8 cellular contexts compared by ENCODE assay signal in the genomic region with DNA sequence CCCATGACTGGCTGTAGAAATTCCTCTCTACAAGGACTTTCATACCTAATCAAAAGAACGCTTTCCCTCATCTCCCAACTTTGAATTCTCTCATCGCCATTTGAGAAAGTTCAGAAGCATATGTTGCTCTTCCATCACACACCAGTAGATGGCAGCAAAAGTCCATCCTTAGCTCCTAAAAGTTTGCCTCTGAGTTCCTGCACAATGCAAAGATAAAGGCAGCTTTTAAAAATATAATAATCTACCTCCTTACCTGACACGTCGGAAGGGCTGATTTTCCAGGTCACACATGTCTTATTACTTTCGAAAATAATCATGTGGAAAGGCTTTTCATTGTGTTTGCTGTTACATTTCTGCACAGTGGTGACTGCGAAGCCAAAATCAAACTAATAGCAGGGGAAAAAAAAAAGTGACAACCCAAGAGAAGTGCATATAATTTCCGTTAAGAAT.
A peak's percentile ranks its signal among the peaks of the same experiment; 100 is the strongest.
DNase-seq lines count a peak whose midpoint lies in the region; ATAC-seq and TF ChIP-seq lines count a peak whose summit lies in the region.

No MANE protein-coding gene starts in this region.

- H3K36me3 Mint-ChIP-seq in stimulated activated effector memory CD8-positive, alpha-beta T cell treated with anti-CD3 and anti-CD28 coated beads, Interleukin-12 subunit alpha, Interleukin-12 subunit beta, amount 100 ng/mL, for 72 hours: no peaks in the 10 kb centered on the region

- H3K4me1 ChIP-seq in right lobe of liver: peaks cover 0 to 7% (median 0%) of the 10 kb centered on the region in 4 donors

- TF ChIP-seq POLR2A in right lobe of liver (IDR thresholded peaks at IDR 0.05): no peak

- ATAC-seq in GM19463 (IDR thresholded peaks at IDR 0.05; ENCODE audit: unreplicated experiment) (peak; percentile 58), right lobe of liver (peak; percentile 77 to 84 (median 82)), GM19455 (IDR thresholded peaks at IDR 0.05; ENCODE audit: unreplicated experiment) (no peak)
- no peak for ATAC-seq in stimulated activated effector memory CD8-positive, alpha-beta T cell treated with anti-CD3 and anti-CD28 coated beads, Interleukin-12 subunit alpha, Interleukin-12 subunit beta, amount 100 ng/mL, for 72 hours

- H3K27me3 ChIP-seq in right lobe of liver: no peaks in the 10 kb centered on the region

- no peaks in the 10 kb centered on the region for H3K9me3 ChIP-seq in right lobe of liver

- TF ChIP-seq RAD21 in Ishikawa (IDR thresholded peaks at IDR 0.05; ENCODE audit: low read depth): peak; percentile 75

- intact Hi-C loops in right lobe of liver (cut with DNase I): no loop called here

- H3K4me3 ChIP-seq in right lobe of liver: no peak overlapping the region

- H3K9me3 Mint-ChIP-seq in stimulated activated effector memory CD8-positive, alpha-beta T cell treated with anti-CD3 and anti-CD28 coated beads, Interleukin-12 subunit alpha, Interleukin-12 subunit beta, amount 100 ng/mL, for 72 hours: no peaks in the 10 kb centered on the region

- 16% methylated on average over 7 of the region's 7 CpGs for WGBS in right lobe of liver (ENCODE audit: insufficient coverage, low coverage, low lambda C conversion rate, missing lambda C conversion rate)

- H3K27ac ChIP-seq in right lobe of liver: no peak overlapping the region

- H3K4me1 Mint-ChIP-seq in stimulated activated effector memory CD8-positive, alpha-beta T cell treated with anti-CD3 and anti-CD28 coated beads, Interleukin-12 subunit alpha, Interleukin-12 subunit beta, amount 100 ng/mL, for 72 hours: no peaks in the 10 kb centered on the region

- DNase-seq in DMS79 (lab: John Stamatoyannopoulos, UW): peak; percentile 37
- peak; percentile 8 to 41 for DNase-seq in SHP77 (lab: John Stamatoyannopoulos, UW)
- peak; percentile 22 for DNase-seq in cerebellum (ENCODE audit: low spot score)
- no peak for DNase-seq in right lobe of liver
- peak; percentile 5 to 52 for DNase-seq in stimulated activated effector memory CD8-positive, alpha-beta T cell treated with anti-CD3 and anti-CD28 coated beads, Interleukin-12 subunit alpha, Interleukin-12 subunit beta, amount 100 ng/mL, for 72 hours (ENCODE audit: low spot score in 2 of 2)

- peak; percentile 88 to 94 (median 91) for TF ChIP-seq CTCF in right lobe of liver (IDR thresholded peaks at IDR 0.05)

- no peak overlapping the region for H3K27ac Mint-ChIP-seq in stimulated activated effector memory CD8-positive, alpha-beta T cell treated with anti-CD3 and anti-CD28 coated beads, Interleukin-12 subunit alpha, Interleukin-12 subunit beta, amount 100 ng/mL, for 72 hours

- H3K36me3 ChIP-seq in right lobe of liver: no peaks in the 10 kb centered on the region

- no peak for TF ChIP-seq EP300 in Ishikawa (IDR thresholded peaks at IDR 0.05; ENCODE audit: borderline replicate concordance)

- H3K4me3 Mint-ChIP-seq in stimulated activated effector memory CD8-positive, alpha-beta T cell treated with anti-CD3 and anti-CD28 coated beads, Interleukin-12 subunit alpha, Interleukin-12 subunit beta, amount 100 ng/mL, for 72 hours: no peak overlapping the region

TF ChIP-seq in Ishikawa, 13 proteins besides CTCF, POLR2A, EP300 and RAD21:
- TF ChIP-seq USF1 (IDR thresholded peaks at IDR 0.05): no peak
- no peak for TF ChIP-seq YY1 (IDR thresholded peaks at IDR 0.05; ENCODE audit: low read depth)
- no peak for TF ChIP-seq EGR1 (IDR thresholded peaks at IDR 0.05)
- TF ChIP-seq, protein P1, sequence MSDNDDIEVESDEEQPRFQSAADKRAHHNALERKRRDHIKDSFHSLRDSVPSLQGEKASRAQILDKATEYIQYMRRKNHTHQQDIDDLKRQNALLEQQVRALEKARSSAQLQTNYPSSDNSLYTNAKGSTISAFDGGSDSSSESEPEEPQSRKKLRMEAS (IDR thresholded peaks at IDR 0.05): no peak

Comparison
In these comparisons a context has a peak if more than half of its experiments do, and no peak if none do; other contexts are left out.
1. DNase-seq: peak in DMS79 (single experiment), SHP77 (2 of 2), cerebellum (single experiment) and stimulated activated effector memory CD8-positive, alpha-beta T cell treated with anti-CD3 and anti-CD28 coated beads, Interleukin-12 subunit alpha, Interleukin-12 subunit beta, amount 100 ng/mL, for 72 hours (2 of 2); none in right lobe of liver (0 of 3).
2. ATAC-seq: peak in GM19463 (single experiment) and right lobe of liver (4 of 4); none in stimulated activated effector memory CD8-positive, alpha-beta T cell treated with anti-CD3 and anti-CD28 coated beads, Interleukin-12 subunit alpha, Interleukin-12 subunit beta, amount 100 ng/mL, for 72 hours (single experiment) and GM19455 (single experiment).